In the genomic region with DNA sequence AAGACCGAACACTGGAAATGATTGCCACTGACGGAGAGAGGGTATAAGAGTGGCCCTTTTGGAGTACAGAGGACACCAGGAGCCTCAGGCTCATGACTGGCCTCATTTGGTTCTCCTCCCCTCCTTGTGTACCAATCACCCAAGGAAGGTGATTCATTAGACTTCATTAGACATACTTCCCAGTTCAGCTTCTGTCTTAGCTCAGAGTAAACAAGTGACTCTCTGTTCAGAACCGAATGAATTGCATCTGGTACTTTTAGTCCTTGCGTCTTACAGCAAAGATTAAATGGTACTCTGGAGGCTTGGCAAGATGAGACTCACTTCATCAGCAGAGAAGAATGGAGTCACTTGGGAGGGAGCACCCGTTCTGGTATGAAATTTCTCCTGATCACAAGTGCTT, we compare ENCODE assay signal across 20 cellular contexts.
DNase-seq lines count a peak whose midpoint lies in the region; ATAC-seq and TF ChIP-seq lines count a peak whose summit lies in the region.
"Had no signal": no experiment of that assay in that cellular context is flagged by ENCODE, and none has a peak within 500 bp of the region (broad histone marks: within the 10 kb centered on the region; RNA-seq: fewer than 3 reads in every experiment).

No MANE protein-coding gene starts in this region.

- H3K4me3 ChIP-seq in epithelial cell of esophagus (ENCODE audit: low read length) (no peak overlapping the region), stomach (no peak overlapping the region)
- H3K4me3 ChIP-seq: adrenal gland, colonic mucosa, SK-N-MC, smooth muscle cell, uterus had no signal

- peak overlapping the region in 4 of 5 donors; percentile 15 to 64 (median 32) for H3K27ac ChIP-seq in stomach
- H3K27ac ChIP-seq: C4-2B, colonic mucosa, KMS-11, neutrophil, SK-N-MC, uterus had no signal

- no peak for TF ChIP-seq EP300 in stomach (IDR thresholded peaks at IDR 0.05)

- no peak for ATAC-seq in HG03378 (IDR thresholded peaks at IDR 0.05; ENCODE audit: unreplicated experiment)

- H3K9me3 ChIP-seq in stomach: no peaks in the 10 kb centered on the region
- H3K9me3 ChIP-seq: adrenal gland, colonic mucosa, neutrophil, uterus had no signal

- H3K27me3 ChIP-seq in stomach: no peaks in the 10 kb centered on the region
- H3K27me3 ChIP-seq: adrenal gland, colonic mucosa, uterus had no signal

- H3K36me3 ChIP-seq in stomach: no peaks in the 10 kb centered on the region
- H3K36me3 ChIP-seq: adrenal gland, colonic mucosa, neutrophil, uterus had no signal

- H3K4me1 ChIP-seq in stomach: peaks cover 0 to 81% (median 16%) of the 10 kb centered on the region in 4 donors
- H3K4me1 ChIP-seq: colonic mucosa, uterus had no signal

- WGBS in stomach, 5 donors: 65 to 82% (median 69%) methylated on average over 5 of the region's 5 CpGs

- TF ChIP-seq POLR2A in stomach (IDR thresholded peaks at IDR 0.05): no peak

- peak; percentile 7 for DNase-seq in M059J (ENCODE audit: low read depth)
- DNase-seq in epithelial cell of esophagus (ENCODE audit: low read depth): peak; percentile 72
- DNase-seq in inferior parietal cortex (ENCODE audit: extremely low spot score): peak; percentile 34
- no peak for DNase-seq in stomach
- DNase-seq in NCI-H82 treated with DMSO at 0.1 percent for 48 hours (lab: John Stamatoyannopoulos, UW; ENCODE audit: unreplicated experiment): no peak
- DNase-seq in cortex of kidney (lab: John Stamatoyannopoulos, UW): no peak
- DNase-seq: activated CD4-positive, alpha-beta memory T cell treated with anti-CD3 and anti-CD28 coated beads, Interleukin-2, amount 10 ng/mL, durations not matched to agents 7 days and 5 days; adrenal gland; colonic mucosa; DND-41; H7; NCI-H1436 treated with DMSO at 0.1 percent for 48 hours; stimulated activated naive CD4-positive, alpha-beta T cell; uterus had no signal

- TF ChIP-seq CTCF in epithelial cell of esophagus (IDR thresholded peaks at IDR 0.05; ENCODE audit: insufficient read depth, low read depth, low read length, missing control alignments) (no peak), stomach (IDR thresholded peaks at IDR 0.05) (no peak)

- intact Hi-C loops in stomach (cut with DNase I; ENCODE audit: low total_unique reads): no loop called here

Comparison
In these comparisons a context has a peak if more than half of its experiments do, and no peak if none do; other contexts are left out.
1. DNase-seq: peak in M059J (single experiment), epithelial cell of esophagus (single experiment) and inferior parietal cortex (single experiment); none in stomach (single experiment), NCI-H82 treated with DMSO at 0.1 percent for 48 hours (single experiment) and cortex of kidney (single experiment).